ENCODE assay signal across 8 cellular contexts in genomic region chr3:181700168-181701087, GRCh38. TPM values are rescaled to one million over a fixed set of nuclear protein-coding genes. Genes with fewer than 3 reads are reported as not detected.
DNase-seq lines count a peak whose midpoint lies in the region; ATAC-seq, FAIRE-seq and TF ChIP-seq lines count a peak whose summit lies in the region.

No MANE protein-coding gene starts in this region.

- intact Hi-C loops in lower lobe of right lung (cut with DNase I): no loop called here

- H3K4me3 ChIP-seq in AG10803 (ENCODE audit: low read length): peak overlapping the region; percentile 23
- peak overlapping the region; percentile 2 for H3K4me3 ChIP-seq in lower lobe of right lung
- H3K4me3 ChIP-seq in stomach smooth muscle (ENCODE audit: low read length in 2 of 2): peak overlapping the region; percentile 29 to 31

- H3K27ac ChIP-seq in lower lobe of right lung (no peak overlapping the region), stomach smooth muscle (ENCODE audit: low read length) (no peak overlapping the region)

- H3K4me1 ChIP-seq in lower lobe of right lung (peaks cover 38% of the 10 kb centered on the region), stomach smooth muscle (ENCODE audit: control insufficient read depth, insufficient read depth, low read length) (peaks cover 12% of the 10 kb centered on the region)

- peak; percentile 57 for DNase-seq in AG10803 (ENCODE audit: low read depth)
- DNase-seq in GM18507 (ENCODE audit: extremely low spot score, insufficient read length, low read depth): no peak
- DNase-seq in NCI-H1417 treated with DMSO at 0.1 percent for 48 hours (lab: John Stamatoyannopoulos, UW): peak; percentile 93
- peak; percentile 80 for DNase-seq in SW480 (ENCODE audit: low spot score)
- peak; percentile 59 to 81 for DNase-seq in dermis microvascular lymphatic vessel endothelial cell (ENCODE audit: low read depth in 2 of 2)
- DNase-seq in lower lobe of right lung: no peak

- H3K36me3 ChIP-seq in lower lobe of right lung (no peaks in the 10 kb centered on the region), stomach smooth muscle (ENCODE audit: control insufficient read depth in 2 of 2, insufficient read depth in 2 of 2, low read length in 2 of 2) (no peaks in the 10 kb centered on the region)

- H3K9ac ChIP-seq in stomach smooth muscle (ENCODE audit: low read length in 2 of 2): no peak overlapping the region

- peak; percentile 73 for FAIRE-seq in GM18507 (lab: Jason Lieb, UNC)

- no peaks in the 10 kb centered on the region for H3K9me3 ChIP-seq in lower lobe of right lung
- peaks cover 0 to 2% of the 10 kb centered on the region in 2 donors for H3K9me3 ChIP-seq in stomach smooth muscle (ENCODE audit: control insufficient read depth in 2 of 2, low read length in 2 of 2)

- ATAC-seq in HG02973 (IDR thresholded peaks at IDR 0.05; ENCODE audit: unreplicated experiment) (peak; percentile 62), lower lobe of right lung (peak; percentile 76 to 83)

- TF ChIP-seq CTCF in AG10803 (conservative IDR thresholded peaks at IDR 0.05; ENCODE audit: low read length) (peak; percentile 87), lower lobe of right lung (IDR thresholded peaks at IDR 0.05) (peak; percentile 74)

- H3K27me3 ChIP-seq in lower lobe of right lung (ENCODE audit: low read depth): peaks cover 98% of the 10 kb centered on the region
- peaks cover 80 to 97% of the 10 kb centered on the region in 2 donors for H3K27me3 ChIP-seq in stomach smooth muscle (ENCODE audit: control insufficient read depth in 1 of 2, insufficient read depth in 2 of 2, low read length in 2 of 2)

RNA-seq across cellular contexts. Expression of gene SOX2, which starts 11.3 kb away (rescaled TPM):
- total RNA-seq in dermis microvascular lymphatic vessel endothelial cell (not detected in 2 replicates), lower lobe of right lung (4.0 TPM)

Comparison
In these comparisons a context has a peak if more than half of its experiments do, and no peak if none do; other contexts are left out.
1. DNase-seq: peak in AG10803 (single experiment), NCI-H1417 treated with DMSO at 0.1 percent for 48 hours (single experiment), SW480 (single experiment) and dermis microvascular lymphatic vessel endothelial cell (2 of 2); none in GM18507 (single experiment) and lower lobe of right lung (single experiment).
2. Peak in every context shown above with its lines, with median percentiles within 50 percentile points of each other: H3K4me3 ChIP-seq.